In the genomic region with DNA sequence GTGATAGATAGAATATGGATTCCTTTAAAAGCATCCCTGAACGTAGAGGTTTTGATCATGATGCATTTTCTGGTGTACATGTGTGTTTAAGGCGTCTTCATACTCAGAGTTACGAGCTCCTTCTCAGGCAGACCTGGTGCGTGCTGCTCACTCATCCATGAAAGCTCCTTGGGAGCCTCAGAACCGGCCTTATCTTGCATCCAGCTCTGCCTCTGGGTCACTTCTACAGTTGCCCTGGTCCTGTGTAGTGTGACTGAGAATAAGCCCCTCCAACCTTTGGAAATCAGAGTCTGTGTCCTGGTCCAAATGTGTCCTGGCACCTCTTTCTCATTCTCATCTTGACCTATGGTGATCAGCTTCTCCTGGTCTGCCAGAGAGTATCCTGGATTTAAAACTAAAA, we compare ENCODE assay signal across 2 cellular contexts.
TF ChIP-seq lines count a peak whose summit lies in the region.

No MANE protein-coding gene starts in this region.

TF ChIP-seq in SK-N-SH, 30 proteins besides CTCF, POLR2A, EP300 and RAD21 (continued from another document):
- TF ChIP-seq, protein P1, sequence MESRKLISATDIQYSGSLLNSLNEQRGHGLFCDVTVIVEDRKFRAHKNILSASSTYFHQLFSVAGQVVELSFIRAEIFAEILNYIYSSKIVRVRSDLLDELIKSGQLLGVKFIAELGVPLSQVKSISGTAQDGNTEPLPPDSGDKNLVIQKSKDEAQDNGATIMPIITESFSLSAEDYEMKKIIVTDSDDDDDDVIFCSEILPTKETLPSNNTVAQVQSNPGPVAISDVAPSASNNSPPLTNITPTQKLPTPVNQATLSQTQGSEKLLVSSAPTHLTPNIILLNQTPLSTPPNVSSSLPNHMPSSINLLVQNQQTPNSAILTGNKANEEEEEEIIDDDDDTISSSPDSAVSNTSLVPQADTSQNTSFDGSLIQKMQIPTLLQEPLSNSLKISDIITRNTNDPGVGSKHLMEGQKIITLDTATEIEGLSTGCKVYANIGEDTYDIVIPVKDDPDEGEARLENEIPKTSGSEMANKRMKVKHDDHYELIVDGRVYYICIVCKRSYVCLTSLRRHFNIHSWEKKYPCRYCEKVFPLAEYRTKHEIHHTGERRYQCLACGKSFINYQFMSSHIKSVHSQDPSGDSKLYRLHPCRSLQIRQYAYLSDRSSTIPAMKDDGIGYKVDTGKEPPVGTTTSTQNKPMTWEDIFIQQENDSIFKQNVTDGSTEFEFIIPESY (IDR thresholded peaks at IDR 0.05; ENCODE audit: borderline replicate concordance, low read depth) = no peak
- TF ChIP-seq SMC3 (IDR thresholded peaks at IDR 0.05; ENCODE audit: low read depth, low read length) (no peak), FOSL2 (IDR thresholded peaks at IDR 0.05; ENCODE audit: borderline replicate concordance, low read depth) (no peak), FOXM1 (IDR thresholded peaks at IDR 0.05; ENCODE audit: low read depth) (no peak), POLR2AphosphoS5 (IDR thresholded peaks at IDR 0.05; ENCODE audit: low read depth, low read length) (no peak), JUND (IDR thresholded peaks at IDR 0.05) (no peak), FOXJ3 (CRISPR knock-in tag; IDR thresholded peaks at IDR 0.05) (no peak), MEF2A (IDR thresholded peaks at IDR 0.05; ENCODE audit: borderline replicate concordance, low read depth) (no peak), GATA2 (CRISPR knock-in tag; IDR thresholded peaks at IDR 0.05) (no peak), RCOR1 (IDR thresholded peaks at IDR 0.05; ENCODE audit: low read length) (no peak), SIN3A (IDR thresholded peaks at IDR 0.05; ENCODE audit: borderline replicate concordance, low read depth, low read length) (no peak), MXI1 (IDR thresholded peaks at IDR 0.05; ENCODE audit: low read depth, low read length) (no peak), NFIC (IDR thresholded peaks at IDR 0.05; ENCODE audit: borderline replicate concordance) (no peak)
- TF ChIP-seq, protein P2, sequence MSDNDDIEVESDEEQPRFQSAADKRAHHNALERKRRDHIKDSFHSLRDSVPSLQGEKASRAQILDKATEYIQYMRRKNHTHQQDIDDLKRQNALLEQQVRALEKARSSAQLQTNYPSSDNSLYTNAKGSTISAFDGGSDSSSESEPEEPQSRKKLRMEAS (IDR thresholded peaks at IDR 0.05; ENCODE audit: low read depth) = no peak

TF ChIP-seq in SK-N-SH treated with all-trans-retinoic acid at 6 μM for 48 hours, 23 proteins besides CTCF, POLR2A, EP300 and RAD21 (continued from another document):
- TF ChIP-seq, protein P3, sequence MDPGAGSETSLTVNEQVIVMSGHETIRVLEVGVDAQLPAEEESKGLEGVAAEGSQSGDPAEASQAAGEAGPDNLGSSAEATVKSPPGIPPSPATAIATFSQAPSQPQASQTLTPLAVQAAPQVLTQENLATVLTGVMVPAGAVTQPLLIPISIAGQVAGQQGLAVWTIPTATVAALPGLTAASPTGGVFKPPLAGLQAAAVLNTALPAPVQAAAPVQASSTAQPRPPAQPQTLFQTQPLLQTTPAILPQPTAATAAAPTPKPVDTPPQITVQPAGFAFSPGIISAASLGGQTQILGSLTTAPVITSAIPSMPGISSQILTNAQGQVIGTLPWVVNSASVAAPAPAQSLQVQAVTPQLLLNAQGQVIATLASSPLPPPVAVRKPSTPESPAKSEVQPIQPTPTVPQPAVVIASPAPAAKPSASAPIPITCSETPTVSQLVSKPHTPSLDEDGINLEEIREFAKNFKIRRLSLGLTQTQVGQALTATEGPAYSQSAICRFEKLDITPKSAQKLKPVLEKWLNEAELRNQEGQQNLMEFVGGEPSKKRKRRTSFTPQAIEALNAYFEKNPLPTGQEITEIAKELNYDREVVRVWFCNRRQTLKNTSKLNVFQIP (CRISPR knock-in tag; IDR thresholded peaks at IDR 0.05; ENCODE audit: borderline replicate concordance, low read depth) = no peak
- TF ChIP-seq PPARA (CRISPR knock-in tag; IDR thresholded peaks at IDR 0.05; ENCODE audit: borderline replicate concordance) (no peak), ARNTL (CRISPR knock-in tag; IDR thresholded peaks at IDR 0.05; ENCODE audit: borderline replicate concordance, low read depth) (no peak), RARB (CRISPR knock-in tag; IDR thresholded peaks at IDR 0.05) (no peak), GLIS3 (CRISPR knock-in tag; IDR thresholded peaks at IDR 0.05) (no peak), ZNF8 (CRISPR knock-in tag; IDR thresholded peaks at IDR 0.05) (no peak), ZFP30 (CRISPR knock-in tag; IDR thresholded peaks at IDR 0.05) (no peak), ZFP3 (CRISPR knock-in tag; IDR thresholded peaks at IDR 0.05) (no peak), CSDC2 (CRISPR knock-in tag; IDR thresholded peaks at IDR 0.05) (no peak), SNAI2 (CRISPR knock-in tag; IDR thresholded peaks at IDR 0.05) (no peak), ESRRG (CRISPR knock-in tag; IDR thresholded peaks at IDR 0.05) (no peak)
- TF ChIP-seq, protein P4, sequence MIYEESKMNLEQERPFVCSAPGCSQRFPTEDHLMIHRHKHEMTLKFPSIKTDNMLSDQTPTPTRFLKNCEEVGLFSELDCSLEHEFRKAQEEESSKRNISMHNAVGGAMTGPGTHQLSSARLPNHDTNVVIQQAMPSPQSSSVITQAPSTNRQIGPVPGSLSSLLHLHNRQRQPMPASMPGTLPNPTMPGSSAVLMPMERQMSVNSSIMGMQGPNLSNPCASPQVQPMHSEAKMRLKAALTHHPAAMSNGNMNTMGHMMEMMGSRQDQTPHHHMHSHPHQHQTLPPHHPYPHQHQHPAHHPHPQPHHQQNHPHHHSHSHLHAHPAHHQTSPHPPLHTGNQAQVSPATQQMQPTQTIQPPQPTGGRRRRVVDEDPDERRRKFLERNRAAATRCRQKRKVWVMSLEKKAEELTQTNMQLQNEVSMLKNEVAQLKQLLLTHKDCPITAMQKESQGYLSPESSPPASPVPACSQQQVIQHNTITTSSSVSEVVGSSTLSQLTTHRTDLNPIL (CRISPR knock-in tag; IDR thresholded peaks at IDR 0.05; ENCODE audit: low read depth) = no peak
